In genomic region chr3:28476194-28476593, GRCh38 we compare ENCODE assay signal across 8 cellular contexts.
DNase-seq lines count a peak whose midpoint lies in the region; ATAC-seq, FAIRE-seq and TF ChIP-seq lines count a peak whose summit lies in the region.

No MANE protein-coding gene starts in this region.

- TF ChIP-seq EP300 in HepG2 (IDR thresholded peaks at IDR 0.05; ENCODE audit: low read depth in 2 of 2, low read length in 2 of 2) (no peak), HepG2 (CRISPR knock-in tag; IDR thresholded peaks at IDR 0.05; ENCODE audit: borderline replicate concordance) (no peak)

- H3K79me2 ChIP-seq in HepG2 (ENCODE audit: insufficient read depth, low read length), result no peaks in the 10 kb centered on the region

- H3K9ac ChIP-seq in HepG2 (ENCODE audit: insufficient read depth, low read depth, low read length), result no peak overlapping the region

- no peak overlapping the region for H2AFZ ChIP-seq in HepG2 (ENCODE audit: low read length)

- no peaks in the 10 kb centered on the region for H3K4me1 ChIP-seq in body of pancreas
- H3K4me1 ChIP-seq in HepG2 (ENCODE audit: insufficient read depth, low read length), result no peaks in the 10 kb centered on the region

- H4K20me1 ChIP-seq in HepG2 (ENCODE audit: insufficient read depth, low read length), result no peaks in the 10 kb centered on the region

- no peaks in the 10 kb centered on the region for H3K36me3 Mint-ChIP-seq in activated naive CD8-positive, alpha-beta T cell treated with anti-CD3 and anti-CD28 coated beads for 36 hours

- H3K27me3 ChIP-seq in body of pancreas, result no peaks in the 10 kb centered on the region
- no peaks in the 10 kb centered on the region for H3K27me3 ChIP-seq in HepG2 (ENCODE audit: control insufficient read depth in 1 of 2, insufficient read depth in 2 of 2, low read length in 2 of 2)

- CTCF ChIA-PET in HepG2 (lab: Yijun Ruan, JAX; ENCODE audit: low intra/inter-chr PET ratio, low total read pairs), result interaction anchor here (1.4 kb wide), 1 partner anchor 251 kb away, joined by 3 read pairs; no protein-coding TSS in a partner anchor

- no peaks in the 10 kb centered on the region for H3K36me3 ChIP-seq in body of pancreas (replicated peaks in 1 of 2; ENCODE audit: insufficient read depth in 1 of 2, low read depth in 2 of 2)
- H3K36me3 ChIP-seq in HepG2 (replicated peaks in 1 of 2; ENCODE audit: control insufficient read depth in 1 of 2, insufficient read depth in 2 of 2, low read length in 2 of 2), result no peaks in the 10 kb centered on the region

- H3K4me3 ChIP-seq in body of pancreas (no peak overlapping the region), HepG2 (replicated peaks in 1 of 3; ENCODE audit: insufficient read depth in 1 of 3, low read depth in 2 of 3, low read length in 3 of 3) (no peak overlapping the region)

- TF ChIP-seq RAD21 in HepG2 (CRISPR knock-in tag; IDR thresholded peaks at IDR 0.05), result no peak

- H3K9me3 ChIP-seq in body of pancreas, result no peaks in the 10 kb centered on the region
- peaks cover 4% of the 10 kb centered on the region; the same call in 1 of the 2 replicates for H3K9me3 ChIP-seq in HepG2 (ENCODE audit: low read length)

- ATAC-seq in body of pancreas (no peak), HepG2 (peak; percentile 31; the same call in 1 of the 3 replicates), GM19023 (IDR thresholded peaks at IDR 0.05; ENCODE audit: unreplicated experiment) (no peak)

- POLR2A ChIA-PET in HepG2 (lab: Yijun Ruan, JAX), result no interaction called here

- intact Hi-C loops in body of pancreas (cut with DNase I), result no loop called here
- intact Hi-C loops in HepG2 (cut with micrococcal nuclease; ENCODE audit: unreplicated experiment), result loop anchor here (1.0 kb wide), 1 partner anchor 251 kb away; no protein-coding TSS in a partner anchor

- DNase-seq in GM04503 (ENCODE audit: low read depth), result peak; percentile 3
- DNase-seq in H4 (ENCODE audit: low spot score), result peak; percentile 28
- DNase-seq in NCI-H1694 treated with DMSO at 0.1 percent for 48 hours (lab: John Stamatoyannopoulos, UW), result peak; percentile 11
- DNase-seq in body of pancreas, result no peak
- peak; percentile 23 for DNase-seq in HepG2 (ENCODE audit: low spot score)
- no peak for DNase-seq in activated naive CD8-positive, alpha-beta T cell treated with anti-CD3 and anti-CD28 coated beads for 36 hours
- DNase-seq in COLO668 (lab: John Stamatoyannopoulos, UW; ENCODE audit: unreplicated experiment), result no peak

- no peak overlapping the region for H3K4me3 Mint-ChIP-seq in activated naive CD8-positive, alpha-beta T cell treated with anti-CD3 and anti-CD28 coated beads for 36 hours

- in situ Hi-C loops in HepG2 (cut with HindIII; ENCODE audit: extremely low pct_ligation_motif_present, low pct_unique_long_range_greater_than_20kb), result no loop called here

- no peak overlapping the region for H3K4me2 ChIP-seq in HepG2 (ENCODE audit: low read depth, low read length)

- H3K27ac ChIP-seq in body of pancreas, result no peak overlapping the region
- no peak overlapping the region for H3K27ac ChIP-seq in HepG2 (ENCODE audit: extremely low read length, insufficient read depth, low read length)

- TF ChIP-seq CTCF in body of pancreas (IDR thresholded peaks at IDR 0.05), result peak in 6 of 7 experiments; percentile 51 to 67 (median 55)
- TF ChIP-seq CTCF in HepG2 (CRISPR knock-in tag; IDR thresholded peaks at IDR 0.05), result peak; percentile 47

- peaks cover 11% of the 10 kb centered on the region for H3K9me3 Mint-ChIP-seq in activated naive CD8-positive, alpha-beta T cell treated with anti-CD3 and anti-CD28 coated beads for 36 hours

- no peaks in the 10 kb centered on the region for H3K27me3 Mint-ChIP-seq in activated naive CD8-positive, alpha-beta T cell treated with anti-CD3 and anti-CD28 coated beads for 36 hours

- no TSS peak for BruUV-seq in HepG2 (replicated peaks; lab: Mats Ljungman, UMichigan)

- TF ChIP-seq POLR2A in body of pancreas (IDR thresholded peaks at IDR 0.05) (no peak), HepG2 (IDR thresholded peaks at IDR 0.05; ENCODE audit: insufficient read depth in 1 of 2, low read depth in 2 of 2, low read length in 2 of 2) (no peak)

- H3K27ac Mint-ChIP-seq in activated naive CD8-positive, alpha-beta T cell treated with anti-CD3 and anti-CD28 coated beads for 36 hours, result no peak overlapping the region

- no peaks in the 10 kb centered on the region for H3K4me1 Mint-ChIP-seq in activated naive CD8-positive, alpha-beta T cell treated with anti-CD3 and anti-CD28 coated beads for 36 hours

- FAIRE-seq in HepG2 (lab: Jason Lieb, UNC), result no peak

TF ChIP-seq in HepG2, 621 proteins besides CTCF, POLR2A, EP300 and RAD21:
- TF ChIP-seq SMC3 (IDR thresholded peaks at IDR 0.05; ENCODE audit: low read length) (0 out of 2 replicates have a peak, but pooled peaks have one; percentile 8), PRPF4 (IDR thresholded peaks at IDR 0.05; ENCODE audit: low read depth, low read length, poor library complexity, severe bottlenecking) (no peak), ZNF280D (CRISPR knock-in tag; IDR thresholded peaks at IDR 0.05) (no peak), ISL2 (CRISPR knock-in tag; IDR thresholded peaks at IDR 0.05) (no peak), MZF1 (CRISPR knock-in tag; IDR thresholded peaks at IDR 0.05; ENCODE audit: borderline replicate concordance) (no peak), ZNF569 (CRISPR knock-in tag; IDR thresholded peaks at IDR 0.05; ENCODE audit: borderline replicate concordance) (no peak), ZNF839 (CRISPR knock-in tag; IDR thresholded peaks at IDR 0.05; ENCODE audit: borderline replicate concordance) (no peak), JUNB (CRISPR knock-in tag; IDR thresholded peaks at IDR 0.05; ENCODE audit: borderline replicate concordance) (no peak), POGZ (CRISPR knock-in tag; IDR thresholded peaks at IDR 0.05) (no peak), NFKB2 (CRISPR knock-in tag; IDR thresholded peaks at IDR 0.05; ENCODE audit: borderline replicate concordance) (no peak), NKX3-1 (CRISPR knock-in tag; IDR thresholded peaks at IDR 0.05) (no peak), ZNF468 (CRISPR knock-in tag; IDR thresholded peaks at IDR 0.05) (no peak), STAG1 (CRISPR knock-in tag; IDR thresholded peaks at IDR 0.05) (peak; percentile 39)

Comparison
In these comparisons a context has a peak if more than half of its experiments do, and no peak if none do; other contexts are left out.
1. DNase-seq: peak in GM04503 (single experiment), H4 (single experiment), NCI-H1694 treated with DMSO at 0.1 percent for 48 hours (single experiment) and HepG2 (single experiment); none in body of pancreas (0 of 4), activated naive CD8-positive, alpha-beta T cell treated with anti-CD3 and anti-CD28 coated beads for 36 hours (single experiment) and COLO668 (single experiment).